In the genomic region with DNA sequence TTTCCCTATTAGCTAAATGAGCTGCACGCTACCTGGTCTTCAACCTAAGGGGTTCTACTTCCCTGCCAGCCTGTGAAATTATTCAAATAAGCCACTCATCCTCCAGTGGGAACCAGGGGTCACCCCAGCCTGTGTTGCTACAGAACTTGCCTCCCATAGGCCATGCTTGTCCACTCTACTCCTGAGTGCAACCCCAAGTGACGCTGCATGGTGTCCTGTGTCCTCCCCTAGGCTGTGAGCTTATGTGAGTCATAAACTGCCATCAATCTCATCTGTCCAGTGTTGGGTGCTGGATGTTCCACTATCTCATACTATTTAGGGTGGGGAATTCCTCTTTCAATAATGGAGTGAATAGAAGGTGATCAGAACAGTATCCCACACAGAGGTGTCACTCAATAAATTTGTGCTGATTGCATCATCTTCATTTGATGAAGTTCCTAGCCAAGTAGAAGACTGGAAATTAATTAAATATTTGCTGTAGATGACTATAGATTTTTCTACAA, we compare ENCODE assay signal across 1 cellular context.
TF ChIP-seq lines count a peak whose summit lies in the region.

No MANE protein-coding gene starts in this region.

TF ChIP-seq in K562, 482 proteins besides CTCF, POLR2A, EP300 and RAD21 (continues in another document):
- peak; percentile 26 for TF ChIP-seq DACH1 (IDR thresholded peaks at IDR 0.05; ENCODE audit: partially characterized antibody)
- TF ChIP-seq, protein P1, sequence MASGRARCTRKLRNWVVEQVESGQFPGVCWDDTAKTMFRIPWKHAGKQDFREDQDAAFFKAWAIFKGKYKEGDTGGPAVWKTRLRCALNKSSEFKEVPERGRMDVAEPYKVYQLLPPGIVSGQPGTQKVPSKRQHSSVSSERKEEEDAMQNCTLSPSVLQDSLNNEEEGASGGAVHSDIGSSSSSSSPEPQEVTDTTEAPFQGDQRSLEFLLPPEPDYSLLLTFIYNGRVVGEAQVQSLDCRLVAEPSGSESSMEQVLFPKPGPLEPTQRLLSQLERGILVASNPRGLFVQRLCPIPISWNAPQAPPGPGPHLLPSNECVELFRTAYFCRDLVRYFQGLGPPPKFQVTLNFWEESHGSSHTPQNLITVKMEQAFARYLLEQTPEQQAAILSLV (tag; IDR thresholded peaks at IDR 0.05), result peak; percentile 76; the same call in 1 of the 2 replicates
- peak in 1 of 3 experiments; percentile 76 for TF ChIP-seq YY1 (IDR thresholded peaks at IDR 0.05; ENCODE audit: borderline replicate concordance in 1 of 3, control insufficient read depth in 1 of 3, extremely low read depth in 1 of 3, insufficient read depth in 3 of 3, insufficient read length in 1 of 3, insufficient replicate concordance in 2 of 3, low read depth in 1 of 3, low read length in 2 of 3)
- TF ChIP-seq ZNF696 (CRISPR knock-in tag; conservative IDR thresholded peaks at IDR 0.05), result no peak
- peak; percentile 61 for TF ChIP-seq RBFOX2 (IDR thresholded peaks at IDR 0.05; ENCODE audit: low read depth, low read length)
- TF ChIP-seq ZNF584 (CRISPR knock-in tag; IDR thresholded peaks at IDR 0.05; ENCODE audit: low read depth), result no peak
- TF ChIP-seq KLF6 (CRISPR knock-in tag; IDR thresholded peaks at IDR 0.05; ENCODE audit: borderline replicate concordance), result 0 out of 2 replicates have a peak, but pooled peaks have one; percentile 46
- TF ChIP-seq IFI16 (CRISPR knock-in tag; IDR thresholded peaks at IDR 0.05), result no peak
- TF ChIP-seq E2F3 (CRISPR knock-in tag; IDR thresholded peaks at IDR 0.05), result no peak
- no peak for TF ChIP-seq MCM3 (IDR thresholded peaks at IDR 0.05)
- no peak for TF ChIP-seq HDGF (IDR thresholded peaks at IDR 0.05)
- TF ChIP-seq FOXJ2 (tag; IDR thresholded peaks at IDR 0.05), result 0 out of 2 replicates have a peak, but pooled peaks have one; percentile 63
- TF ChIP-seq, protein P2, sequence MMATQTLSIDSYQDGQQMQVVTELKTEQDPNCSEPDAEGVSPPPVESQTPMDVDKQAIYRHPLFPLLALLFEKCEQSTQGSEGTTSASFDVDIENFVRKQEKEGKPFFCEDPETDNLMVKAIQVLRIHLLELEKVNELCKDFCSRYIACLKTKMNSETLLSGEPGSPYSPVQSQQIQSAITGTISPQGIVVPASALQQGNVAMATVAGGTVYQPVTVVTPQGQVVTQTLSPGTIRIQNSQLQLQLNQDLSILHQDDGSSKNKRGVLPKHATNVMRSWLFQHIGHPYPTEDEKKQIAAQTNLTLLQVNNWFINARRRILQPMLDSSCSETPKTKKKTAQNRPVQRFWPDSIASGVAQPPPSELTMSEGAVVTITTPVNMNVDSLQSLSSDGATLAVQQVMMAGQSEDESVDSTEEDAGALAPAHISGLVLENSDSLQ (IDR thresholded peaks at IDR 0.05), result peak; percentile 97
- TF ChIP-seq MYNN (IDR thresholded peaks at IDR 0.05), result peak; percentile 71; the same call in 1 of the 2 replicates
- no peak for TF ChIP-seq MYNN (CRISPR knock-in tag; IDR thresholded peaks at IDR 0.05)
- TF ChIP-seq NFRKB (IDR thresholded peaks at IDR 0.05; ENCODE audit: low read depth), result no peak; the same call in none of the 2 replicates
- TF ChIP-seq, protein P3, sequence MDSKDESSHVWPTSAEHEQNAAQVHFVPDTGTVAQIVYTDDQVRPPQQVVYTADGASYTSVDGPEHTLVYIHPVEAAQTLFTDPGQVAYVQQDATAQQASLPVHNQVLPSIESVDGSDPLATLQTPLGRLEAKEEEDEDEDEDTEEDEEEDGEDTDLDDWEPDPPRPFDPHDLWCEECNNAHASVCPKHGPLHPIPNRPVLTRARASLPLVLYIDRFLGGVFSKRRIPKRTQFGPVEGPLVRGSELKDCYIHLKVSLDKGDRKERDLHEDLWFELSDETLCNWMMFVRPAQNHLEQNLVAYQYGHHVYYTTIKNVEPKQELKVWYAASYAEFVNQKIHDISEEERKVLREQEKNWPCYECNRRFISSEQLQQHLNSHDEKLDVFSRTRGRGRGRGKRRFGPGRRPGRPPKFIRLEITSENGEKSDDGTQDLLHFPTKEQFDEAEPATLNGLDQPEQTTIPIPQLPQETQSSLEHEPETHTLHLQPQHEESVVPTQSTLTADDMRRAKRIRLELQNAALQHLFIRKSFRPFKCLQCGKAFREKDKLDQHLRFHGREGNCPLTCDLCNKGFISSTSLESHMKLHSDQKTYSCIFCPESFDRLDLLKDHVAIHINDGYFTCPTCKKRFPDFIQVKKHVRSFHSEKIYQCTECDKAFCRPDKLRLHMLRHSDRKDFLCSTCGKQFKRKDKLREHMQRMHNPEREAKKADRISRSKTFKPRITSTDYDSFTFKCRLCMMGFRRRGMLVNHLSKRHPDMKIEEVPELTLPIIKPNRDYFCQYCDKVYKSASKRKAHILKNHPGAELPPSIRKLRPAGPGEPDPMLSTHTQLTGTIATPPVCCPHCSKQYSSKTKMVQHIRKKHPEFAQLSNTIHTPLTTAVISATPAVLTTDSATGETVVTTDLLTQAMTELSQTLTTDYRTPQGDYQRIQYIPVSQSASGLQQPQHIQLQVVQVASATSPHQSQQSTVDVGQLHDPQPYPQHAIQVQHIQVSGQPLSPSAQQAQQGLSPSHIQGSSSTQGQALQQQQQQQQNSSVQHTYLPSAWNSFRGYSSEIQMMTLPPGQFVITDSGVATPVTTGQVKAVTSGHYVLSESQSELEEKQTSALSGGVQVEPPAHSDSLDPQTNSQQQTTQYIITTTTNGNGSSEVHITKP (IDR thresholded peaks at IDR 0.05; ENCODE audit: partially characterized antibody), result peak; percentile 92
- TF ChIP-seq ZNF57 (CRISPR knock-in tag; IDR thresholded peaks at IDR 0.05), result no peak
- TF ChIP-seq, protein P4, sequence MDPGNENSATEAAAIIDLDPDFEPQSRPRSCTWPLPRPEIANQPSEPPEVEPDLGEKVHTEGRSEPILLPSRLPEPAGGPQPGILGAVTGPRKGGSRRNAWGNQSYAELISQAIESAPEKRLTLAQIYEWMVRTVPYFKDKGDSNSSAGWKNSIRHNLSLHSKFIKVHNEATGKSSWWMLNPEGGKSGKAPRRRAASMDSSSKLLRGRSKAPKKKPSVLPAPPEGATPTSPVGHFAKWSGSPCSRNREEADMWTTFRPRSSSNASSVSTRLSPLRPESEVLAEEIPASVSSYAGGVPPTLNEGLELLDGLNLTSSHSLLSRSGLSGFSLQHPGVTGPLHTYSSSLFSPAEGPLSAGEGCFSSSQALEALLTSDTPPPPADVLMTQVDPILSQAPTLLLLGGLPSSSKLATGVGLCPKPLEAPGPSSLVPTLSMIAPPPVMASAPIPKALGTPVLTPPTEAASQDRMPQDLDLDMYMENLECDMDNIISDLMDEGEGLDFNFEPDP (CRISPR knock-in tag; IDR thresholded peaks at IDR 0.05), result no peak
- no peak for TF ChIP-seq COPS2 (conservative IDR thresholded peaks at IDR 0.05)
- TF ChIP-seq RNF2 (IDR thresholded peaks at IDR 0.05), result peak; percentile 35; the same call in 1 of the 2 replicates
- no peak for TF ChIP-seq ZFP36 (IDR thresholded peaks at IDR 0.05; ENCODE audit: low read depth, low read length, partially characterized antibody)
- peak; percentile 92 for TF ChIP-seq EHMT2 (IDR thresholded peaks at IDR 0.05)
- TF ChIP-seq SMARCA4 (IDR thresholded peaks at IDR 0.05), result peak; percentile 93
- no peak for TF ChIP-seq KLF13 (tag; IDR thresholded peaks at IDR 0.05; ENCODE audit: borderline replicate concordance, low read depth)
- TF ChIP-seq, protein P5, sequence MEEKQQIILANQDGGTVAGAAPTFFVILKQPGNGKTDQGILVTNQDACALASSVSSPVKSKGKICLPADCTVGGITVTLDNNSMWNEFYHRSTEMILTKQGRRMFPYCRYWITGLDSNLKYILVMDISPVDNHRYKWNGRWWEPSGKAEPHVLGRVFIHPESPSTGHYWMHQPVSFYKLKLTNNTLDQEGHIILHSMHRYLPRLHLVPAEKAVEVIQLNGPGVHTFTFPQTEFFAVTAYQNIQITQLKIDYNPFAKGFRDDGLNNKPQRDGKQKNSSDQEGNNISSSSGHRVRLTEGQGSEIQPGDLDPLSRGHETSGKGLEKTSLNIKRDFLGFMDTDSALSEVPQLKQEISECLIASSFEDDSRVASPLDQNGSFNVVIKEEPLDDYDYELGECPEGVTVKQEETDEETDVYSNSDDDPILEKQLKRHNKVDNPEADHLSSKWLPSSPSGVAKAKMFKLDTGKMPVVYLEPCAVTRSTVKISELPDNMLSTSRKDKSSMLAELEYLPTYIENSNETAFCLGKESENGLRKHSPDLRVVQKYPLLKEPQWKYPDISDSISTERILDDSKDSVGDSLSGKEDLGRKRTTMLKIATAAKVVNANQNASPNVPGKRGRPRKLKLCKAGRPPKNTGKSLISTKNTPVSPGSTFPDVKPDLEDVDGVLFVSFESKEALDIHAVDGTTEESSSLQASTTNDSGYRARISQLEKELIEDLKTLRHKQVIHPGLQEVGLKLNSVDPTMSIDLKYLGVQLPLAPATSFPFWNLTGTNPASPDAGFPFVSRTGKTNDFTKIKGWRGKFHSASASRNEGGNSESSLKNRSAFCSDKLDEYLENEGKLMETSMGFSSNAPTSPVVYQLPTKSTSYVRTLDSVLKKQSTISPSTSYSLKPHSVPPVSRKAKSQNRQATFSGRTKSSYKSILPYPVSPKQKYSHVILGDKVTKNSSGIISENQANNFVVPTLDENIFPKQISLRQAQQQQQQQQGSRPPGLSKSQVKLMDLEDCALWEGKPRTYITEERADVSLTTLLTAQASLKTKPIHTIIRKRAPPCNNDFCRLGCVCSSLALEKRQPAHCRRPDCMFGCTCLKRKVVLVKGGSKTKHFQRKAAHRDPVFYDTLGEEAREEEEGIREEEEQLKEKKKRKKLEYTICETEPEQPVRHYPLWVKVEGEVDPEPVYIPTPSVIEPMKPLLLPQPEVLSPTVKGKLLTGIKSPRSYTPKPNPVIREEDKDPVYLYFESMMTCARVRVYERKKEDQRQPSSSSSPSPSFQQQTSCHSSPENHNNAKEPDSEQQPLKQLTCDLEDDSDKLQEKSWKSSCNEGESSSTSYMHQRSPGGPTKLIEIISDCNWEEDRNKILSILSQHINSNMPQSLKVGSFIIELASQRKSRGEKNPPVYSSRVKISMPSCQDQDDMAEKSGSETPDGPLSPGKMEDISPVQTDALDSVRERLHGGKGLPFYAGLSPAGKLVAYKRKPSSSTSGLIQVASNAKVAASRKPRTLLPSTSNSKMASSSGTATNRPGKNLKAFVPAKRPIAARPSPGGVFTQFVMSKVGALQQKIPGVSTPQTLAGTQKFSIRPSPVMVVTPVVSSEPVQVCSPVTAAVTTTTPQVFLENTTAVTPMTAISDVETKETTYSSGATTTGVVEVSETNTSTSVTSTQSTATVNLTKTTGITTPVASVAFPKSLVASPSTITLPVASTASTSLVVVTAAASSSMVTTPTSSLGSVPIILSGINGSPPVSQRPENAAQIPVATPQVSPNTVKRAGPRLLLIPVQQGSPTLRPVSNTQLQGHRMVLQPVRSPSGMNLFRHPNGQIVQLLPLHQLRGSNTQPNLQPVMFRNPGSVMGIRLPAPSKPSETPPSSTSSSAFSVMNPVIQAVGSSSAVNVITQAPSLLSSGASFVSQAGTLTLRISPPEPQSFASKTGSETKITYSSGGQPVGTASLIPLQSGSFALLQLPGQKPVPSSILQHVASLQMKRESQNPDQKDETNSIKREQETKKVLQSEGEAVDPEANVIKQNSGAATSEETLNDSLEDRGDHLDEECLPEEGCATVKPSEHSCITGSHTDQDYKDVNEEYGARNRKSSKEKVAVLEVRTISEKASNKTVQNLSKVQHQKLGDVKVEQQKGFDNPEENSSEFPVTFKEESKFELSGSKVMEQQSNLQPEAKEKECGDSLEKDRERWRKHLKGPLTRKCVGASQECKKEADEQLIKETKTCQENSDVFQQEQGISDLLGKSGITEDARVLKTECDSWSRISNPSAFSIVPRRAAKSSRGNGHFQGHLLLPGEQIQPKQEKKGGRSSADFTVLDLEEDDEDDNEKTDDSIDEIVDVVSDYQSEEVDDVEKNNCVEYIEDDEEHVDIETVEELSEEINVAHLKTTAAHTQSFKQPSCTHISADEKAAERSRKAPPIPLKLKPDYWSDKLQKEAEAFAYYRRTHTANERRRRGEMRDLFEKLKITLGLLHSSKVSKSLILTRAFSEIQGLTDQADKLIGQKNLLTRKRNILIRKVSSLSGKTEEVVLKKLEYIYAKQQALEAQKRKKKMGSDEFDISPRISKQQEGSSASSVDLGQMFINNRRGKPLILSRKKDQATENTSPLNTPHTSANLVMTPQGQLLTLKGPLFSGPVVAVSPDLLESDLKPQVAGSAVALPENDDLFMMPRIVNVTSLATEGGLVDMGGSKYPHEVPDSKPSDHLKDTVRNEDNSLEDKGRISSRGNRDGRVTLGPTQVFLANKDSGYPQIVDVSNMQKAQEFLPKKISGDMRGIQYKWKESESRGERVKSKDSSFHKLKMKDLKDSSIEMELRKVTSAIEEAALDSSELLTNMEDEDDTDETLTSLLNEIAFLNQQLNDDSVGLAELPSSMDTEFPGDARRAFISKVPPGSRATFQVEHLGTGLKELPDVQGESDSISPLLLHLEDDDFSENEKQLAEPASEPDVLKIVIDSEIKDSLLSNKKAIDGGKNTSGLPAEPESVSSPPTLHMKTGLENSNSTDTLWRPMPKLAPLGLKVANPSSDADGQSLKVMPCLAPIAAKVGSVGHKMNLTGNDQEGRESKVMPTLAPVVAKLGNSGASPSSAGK (IDR thresholded peaks at IDR 0.05), result peak; percentile 40; the same call in 1 of the 2 replicates
- 0 out of 2 replicates have a peak, but pooled peaks have one; percentile 45 for TF ChIP-seq POLR2AphosphoS5 (IDR thresholded peaks at IDR 0.05; ENCODE audit: control insufficient read depth, insufficient read depth, low read depth, low read length)
- TF ChIP-seq, protein P6, sequence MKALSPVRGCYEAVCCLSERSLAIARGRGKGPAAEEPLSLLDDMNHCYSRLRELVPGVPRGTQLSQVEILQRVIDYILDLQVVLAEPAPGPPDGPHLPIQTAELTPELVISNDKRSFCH (CRISPR knock-in tag; IDR thresholded peaks at IDR 0.05), result no peak
- TF ChIP-seq, protein P6 (tag; IDR thresholded peaks at IDR 0.05), result peak; percentile 39; the same call in 1 of the 2 replicates
- peak in 1 of 2 experiments; percentile 71; a peak in 2 of 4 replicates for TF ChIP-seq TEAD1 (CRISPR knock-in tag; IDR thresholded peaks at IDR 0.05)
- TF ChIP-seq, protein P7, sequence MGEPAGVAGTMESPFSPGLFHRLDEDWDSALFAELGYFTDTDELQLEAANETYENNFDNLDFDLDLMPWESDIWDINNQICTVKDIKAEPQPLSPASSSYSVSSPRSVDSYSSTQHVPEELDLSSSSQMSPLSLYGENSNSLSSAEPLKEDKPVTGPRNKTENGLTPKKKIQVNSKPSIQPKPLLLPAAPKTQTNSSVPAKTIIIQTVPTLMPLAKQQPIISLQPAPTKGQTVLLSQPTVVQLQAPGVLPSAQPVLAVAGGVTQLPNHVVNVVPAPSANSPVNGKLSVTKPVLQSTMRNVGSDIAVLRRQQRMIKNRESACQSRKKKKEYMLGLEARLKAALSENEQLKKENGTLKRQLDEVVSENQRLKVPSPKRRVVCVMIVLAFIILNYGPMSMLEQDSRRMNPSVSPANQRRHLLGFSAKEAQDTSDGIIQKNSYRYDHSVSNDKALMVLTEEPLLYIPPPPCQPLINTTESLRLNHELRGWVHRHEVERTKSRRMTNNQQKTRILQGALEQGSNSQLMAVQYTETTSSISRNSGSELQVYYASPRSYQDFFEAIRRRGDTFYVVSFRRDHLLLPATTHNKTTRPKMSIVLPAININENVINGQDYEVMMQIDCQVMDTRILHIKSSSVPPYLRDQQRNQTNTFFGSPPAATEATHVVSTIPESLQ (CRISPR knock-in tag; IDR thresholded peaks at IDR 0.05), result no peak
- no peak for TF ChIP-seq ETV5 (CRISPR knock-in tag; IDR thresholded peaks at IDR 0.05; ENCODE audit: low read depth)
- TF ChIP-seq, protein P8, sequence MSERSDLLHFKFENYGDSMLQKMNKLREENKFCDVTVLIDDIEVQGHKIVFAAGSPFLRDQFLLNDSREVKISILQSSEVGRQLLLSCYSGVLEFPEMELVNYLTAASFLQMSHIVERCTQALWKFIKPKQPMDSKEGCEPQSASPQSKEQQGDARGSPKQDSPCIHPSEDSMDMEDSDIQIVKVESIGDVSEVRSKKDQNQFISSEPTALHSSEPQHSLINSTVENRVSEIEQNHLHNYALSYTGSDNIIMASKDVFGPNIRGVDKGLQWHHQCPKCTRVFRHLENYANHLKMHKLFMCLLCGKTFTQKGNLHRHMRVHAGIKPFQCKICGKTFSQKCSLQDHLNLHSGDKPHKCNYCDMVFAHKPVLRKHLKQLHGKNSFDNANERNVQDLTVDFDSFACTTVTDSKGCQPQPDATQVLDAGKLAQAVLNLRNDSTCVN (CRISPR knock-in tag; IDR thresholded peaks at IDR 0.05), result no peak
